ENCODE assay signal across 16 cellular contexts in genomic region chr15:92937880-92938279, GRCh38. TPM values are rescaled to one million over a fixed set of nuclear protein-coding genes. Genes with fewer than 3 reads are reported as not detected.
A peak's percentile ranks its signal among the peaks of the same experiment; 100 is the strongest.
DNase-seq lines count a peak whose midpoint lies in the region; ATAC-seq and TF ChIP-seq lines count a peak whose summit lies in the region.
"Had no signal": no experiment of that assay in that cellular context is flagged by ENCODE, and none has a peak within 500 bp of the region (broad histone marks: within the 10 kb centered on the region; RNA-seq: fewer than 3 reads in every experiment).

No MANE protein-coding gene starts in this region.

- no peaks in the 10 kb centered on the region for H3K9me3 Mint-ChIP-seq in CD8-positive, alpha-beta T cell
- no peaks in the 10 kb centered on the region for H3K9me3 Mint-ChIP-seq in endodermal cell
- no peaks in the 10 kb centered on the region for H3K9me3 Mint-ChIP-seq in neural progenitor cell

- H4K20me1 ChIP-seq in neural progenitor cell (ENCODE audit: low read depth) = peaks cover 38% of the 10 kb centered on the region

- CTCF ChIA-PET in CD8-positive, alpha-beta T cell (lab: Charles Lee) = interaction anchor here (0.9 to 2.4 kb wide), 6 partner anchors 11 to 141 kb away, joined by 3 to 7 read pairs (median 3); no protein-coding TSS in a partner anchor

- H3K36me3 Mint-ChIP-seq in CD8-positive, alpha-beta T cell = peaks cover 91% of the 10 kb centered on the region
- H3K36me3 Mint-ChIP-seq in endodermal cell (ENCODE audit: low read depth) (peaks cover 80% of the 10 kb centered on the region), neural progenitor cell (peaks cover 57% of the 10 kb centered on the region)

- peaks cover 74% of the 10 kb centered on the region for H3F3A ChIP-seq in neural progenitor cell (ENCODE audit: low read depth)

- no peak for DNase-seq in CD8-positive, alpha-beta T cell
- DNase-seq in NCI-H69 (lab: John Stamatoyannopoulos, UW) = peak; percentile 17
- DNase-seq in endodermal cell = no peak
- DNase-seq in neural progenitor cell (ENCODE audit: low spot score) = no peak
- DNase-seq: activated CD4-positive, alpha-beta T cell treated with anti-CD3 and anti-CD28 coated beads, Interleukin-2, amount 50 U/mL, for 48 hours; activated effector memory CD4-positive, alpha-beta T cell treated with anti-CD3 and anti-CD28 coated beads, Interleukin-2, amount 50 U/mL, for 16 hours; DND-41; NCI-H1417; NK-92 treated with Interleukin-12 subunit alpha and Interleukin-12 subunit beta, amount 100 ng/mL, for 24 hours; Right ventricle myocardium superior; T1000; testis had no signal

- H3K27me3 ChIP-seq in CD8-positive, alpha-beta T cell (ENCODE audit: insufficient read depth, low read length) = no peaks in the 10 kb centered on the region
- H3K27me3 ChIP-seq in endodermal cell (ENCODE audit: control insufficient read depth, insufficient read depth, low read length, poor library complexity, severe bottlenecking) (no peaks in the 10 kb centered on the region), neural progenitor cell (no peaks in the 10 kb centered on the region)
- H3K27me3 ChIP-seq: BLaER1 treated with 17β-estradiol and CSF1 and Interleukin-3, amounts not matched to agents 10 nM and 100 nM; testis had no signal

- H3K4me3 Mint-ChIP-seq in CD8-positive, alpha-beta T cell = no peak overlapping the region
- H3K4me3 Mint-ChIP-seq in endodermal cell (no peak overlapping the region), neural progenitor cell (no peak overlapping the region)

- no peak overlapping the region for H2AFZ ChIP-seq in neural progenitor cell (replicated peaks)

- peaks cover 51% of the 10 kb centered on the region for H3K4me1 Mint-ChIP-seq in CD8-positive, alpha-beta T cell (ENCODE audit: low read depth)
- H3K4me1 Mint-ChIP-seq in endodermal cell (peaks cover 26% of the 10 kb centered on the region), neural progenitor cell (no peaks in the 10 kb centered on the region)

- H3K27ac ChIP-seq in CD8-positive, alpha-beta T cell (ENCODE audit: low read depth, low read length) = no peak overlapping the region
- no peak overlapping the region for H3K27ac ChIP-seq in endodermal cell (ENCODE audit: low read depth, low read length)
- H3K27ac ChIP-seq in neural progenitor cell = peak overlapping the region; percentile 59
- H3K27ac ChIP-seq: BLaER1 treated with 17β-estradiol and CSF1 and Interleukin-3, amounts not matched to agents 10 nM and 100 nM; testis had no signal

- peaks cover 82% of the 10 kb centered on the region for H3K79me2 ChIP-seq in neural progenitor cell (ENCODE audit: low read depth)

- H3K9me3 ChIP-seq in CD8-positive, alpha-beta T cell (ENCODE audit: low read length) = no peaks in the 10 kb centered on the region
- peaks cover 6% of the 10 kb centered on the region for H3K9me3 ChIP-seq in endodermal cell (ENCODE audit: control insufficient read depth, low read length)
- H3K9me3 ChIP-seq in neural progenitor cell (ENCODE audit: low read depth) = no peaks in the 10 kb centered on the region
- H3K9me3 ChIP-seq: testis had no signal

- peaks cover 21% of the 10 kb centered on the region for H3K4me1 ChIP-seq in CD8-positive, alpha-beta T cell (ENCODE audit: insufficient read depth, low read length)
- peaks cover 12% of the 10 kb centered on the region for H3K4me1 ChIP-seq in endodermal cell (ENCODE audit: control insufficient read depth, insufficient read depth, low read length)
- no peaks in the 10 kb centered on the region for H3K4me1 ChIP-seq in neural progenitor cell

- no peak overlapping the region for H3K9ac ChIP-seq in endodermal cell (ENCODE audit: extremely low read depth, low read length, poor library complexity, severe bottlenecking)
- H3K9ac ChIP-seq in neural progenitor cell = no peak overlapping the region
- H3K9ac ChIP-seq: BLaER1 treated with 17β-estradiol and CSF1 and Interleukin-3, amounts not matched to agents 10 nM and 100 nM had no signal

- intact Hi-C loops in CD8-positive, alpha-beta T cell (cut with DNase I, micrococcal nuclease) = loop anchor here (2.0 to 5.0 kb wide), 2 partner anchors 19 to 34 kb away; no protein-coding TSS in a partner anchor

- no peaks in the 10 kb centered on the region for H3K27me3 Mint-ChIP-seq in CD8-positive, alpha-beta T cell (ENCODE audit: low read depth)
- H3K27me3 Mint-ChIP-seq in endodermal cell (ENCODE audit: insufficient read depth) (no peaks in the 10 kb centered on the region), neural progenitor cell (ENCODE audit: insufficient read depth, low read depth) (no peaks in the 10 kb centered on the region)

- TF ChIP-seq CTCF in CD8-positive, alpha-beta T cell (IDR thresholded peaks at IDR 0.05) = no peak
- TF ChIP-seq CTCF in endodermal cell (conservative IDR thresholded peaks at IDR 0.05) = no peak
- no peak for TF ChIP-seq CTCF in neural progenitor cell (IDR thresholded peaks at IDR 0.05)

- H3K4me3 ChIP-seq in CD8-positive, alpha-beta T cell (ENCODE audit: low read depth, low read length) = no peak overlapping the region
- H3K4me3 ChIP-seq in endodermal cell (ENCODE audit: low read length) (no peak overlapping the region), neural progenitor cell (no peak overlapping the region)
- H3K4me3 ChIP-seq: BLaER1 treated with 17β-estradiol and CSF1 and Interleukin-3, amounts not matched to agents 10 nM and 100 nM; testis had no signal

- no peak overlapping the region for H3K4me2 ChIP-seq in neural progenitor cell

- POLR2A ChIA-PET in CD8-positive, alpha-beta T cell (lab: Charles Lee) = interaction anchor here (1.5 kb wide), 1 partner anchor 129 kb away, joined by 3 read pairs; no protein-coding TSS in a partner anchor

- H3K27ac Mint-ChIP-seq in CD8-positive, alpha-beta T cell = peak overlapping the region; percentile 58
- H3K27ac Mint-ChIP-seq in endodermal cell (peak overlapping the region; percentile 22), neural progenitor cell (no peak overlapping the region)

- ATAC-seq in CD8-positive, alpha-beta T cell = no peak
- ATAC-seq in GM18498 (IDR thresholded peaks at IDR 0.05; ENCODE audit: unreplicated experiment) (no peak), GM19395 (IDR thresholded peaks at IDR 0.05; ENCODE audit: unreplicated experiment) (no peak), HG02588 (IDR thresholded peaks at IDR 0.05; ENCODE audit: unreplicated experiment) (no peak)

- H3K36me3 ChIP-seq in CD8-positive, alpha-beta T cell (ENCODE audit: insufficient read depth, low read length) = peaks cover 88% of the 10 kb centered on the region
- H3K36me3 ChIP-seq in endodermal cell (ENCODE audit: control insufficient read depth, insufficient read depth, low read length) = peaks cover 94% of the 10 kb centered on the region
- H3K36me3 ChIP-seq in neural progenitor cell = peaks cover 67% of the 10 kb centered on the region

RNA-seq across cellular contexts. Expression of gene CHD2, which starts 37.8 kb away (rescaled TPM):
- total RNA-seq in CD8-positive, alpha-beta T cell = 100 to 1,000 TPM; 615 to 669 TPM
- 100 to 1,000 TPM; 116 to 127 TPM for total RNA-seq in endodermal cell
- 56.2 TPM for polyA plus RNA-seq in endodermal cell (2013, experiment 1 of 2)
- polyA plus RNA-seq in endodermal cell (2013, experiment 2 of 2) = 46.7 TPM
- total RNA-seq in neural progenitor cell (ENCODE audit: low replicate concordance) = 77.6 and 128 TPM in 2 replicates
